Comparison of ENCODE assay signal across 16 cellular contexts in the genomic region with DNA sequence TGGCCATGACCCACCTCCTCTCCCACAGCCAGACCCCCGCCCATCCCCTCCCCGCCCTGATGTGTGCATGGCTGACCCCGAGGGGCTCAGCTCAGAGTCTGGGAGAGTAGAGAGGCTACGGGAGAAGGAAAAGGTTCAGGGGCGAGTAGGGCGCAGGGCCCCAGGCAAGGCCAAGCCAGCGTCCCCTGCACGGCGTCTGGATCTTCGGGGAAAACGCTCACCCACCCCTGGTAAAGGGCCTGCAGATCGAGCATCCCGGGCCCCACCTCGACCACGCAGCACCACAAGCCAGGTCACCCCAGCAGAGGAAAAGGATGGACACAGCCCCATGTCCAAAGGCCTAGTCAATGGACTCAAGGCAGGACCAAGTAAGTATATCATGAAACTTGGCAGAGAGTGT. TPM values are rescaled to one million over a fixed set of nuclear protein-coding genes. Genes with fewer than 3 reads are reported as not detected.
DNase-seq lines count a peak whose midpoint lies in the region; ATAC-seq and TF ChIP-seq lines count a peak whose summit lies in the region.
"Had no signal": no experiment of that assay in that cellular context is flagged by ENCODE, and none has a peak within 500 bp of the region (broad histone marks: within the 10 kb centered on the region; RNA-seq: fewer than 3 reads in every experiment).

No MANE protein-coding gene starts in this region.

- DNase-seq in DND-41 (no peak), H7 (peak; percentile 33), sigmoid colon (peak; percentile 50), NOMO-1 treated with dmso at 0.1 percent for 144 hours (lab: John Stamatoyannopoulos, UW; ENCODE audit: unreplicated experiment) (no peak)
- no peak for DNase-seq in activated CD8-positive, alpha-beta memory T cell treated with anti-CD3 and anti-CD28 coated beads for 24 hours
- no peak for DNase-seq in central memory CD4-positive, alpha-beta T cell
- DNase-seq: ACHN; BE2C; CD4-positive, CD25-positive, alpha-beta regulatory T cell; CD8-positive, alpha-beta memory T cell; COR-L47; DMS 273 treated with DMSO at 0.1 percent for 48 hours; DMS53 had no signal

- H3K36me3 ChIP-seq in DND-41 (ENCODE audit: insufficient read depth, low read length): peaks cover 65% of the 10 kb centered on the region
- no peaks in the 10 kb centered on the region for H3K36me3 ChIP-seq in H7 (replicated peaks; ENCODE audit: control insufficient read depth, insufficient read depth, low read length)
- peaks cover 10 to 62% (median 17%) of the 10 kb centered on the region in 4 donors for H3K36me3 ChIP-seq in sigmoid colon

- WGBS in sigmoid colon, 2 donors: 95 to 96% methylated on average over 15 of the region's 15 CpGs

- no peak overlapping the region for H2AFZ ChIP-seq in DND-41 (ENCODE audit: low read depth, low read length)

- no peak overlapping the region for H3K27ac ChIP-seq in DND-41 (ENCODE audit: low read length)
- peak overlapping the region; percentile 14 for H3K27ac ChIP-seq in cingulate gyrus (ENCODE audit: low read depth, low read length)
- no peak overlapping the region for H3K27ac ChIP-seq in sigmoid colon

- no peak overlapping the region for H3K4me3 ChIP-seq in DND-41 (ENCODE audit: low read depth in 1 of 2, low read length in 2 of 2)
- no peak overlapping the region for H3K4me3 ChIP-seq in H7 (ENCODE audit: insufficient read depth, low read depth, low read length)
- no peak overlapping the region for H3K4me3 ChIP-seq in sigmoid colon
- H3K4me3 ChIP-seq: HAP-1 had no signal

- 0 out of 3 replicates have a peak, but pooled peaks have one; percentile 3 for ATAC-seq in DND-41 (ENCODE audit: insufficient read depth, low read depth)

- TF ChIP-seq EP300 in sigmoid colon (IDR thresholded peaks at IDR 0.05): no peak

- H3K79me2 ChIP-seq in DND-41 (ENCODE audit: insufficient read depth, low read length): peaks cover 6% of the 10 kb centered on the region; the same call in 1 of the 2 replicates

- no peak for TF ChIP-seq POLR2A in sigmoid colon (IDR thresholded peaks at IDR 0.05)

- H3K27me3 ChIP-seq in DND-41 (ENCODE audit: insufficient read depth, low read length, poor library complexity) (no peaks in the 10 kb centered on the region), H7 (ENCODE audit: control insufficient read depth, insufficient read depth, low read length) (no peaks in the 10 kb centered on the region), sigmoid colon (no peaks in the 10 kb centered on the region)
- H3K27me3 ChIP-seq: BE2C had no signal

- H3K9ac ChIP-seq in DND-41 (ENCODE audit: low read depth, low read length): no peak overlapping the region

- intact Hi-C loops in sigmoid colon (cut with DNase I): no loop called here

- H3K9me3 ChIP-seq in DND-41 (ENCODE audit: insufficient read depth, low read length, severe bottlenecking) (no peaks in the 10 kb centered on the region), sigmoid colon (no peaks in the 10 kb centered on the region)
- H3K9me3 ChIP-seq: BE2C, HAP-1 had no signal

- H3K4me2 ChIP-seq in DND-41 (ENCODE audit: insufficient read depth, low read length): no peak overlapping the region

- H3K4me1 ChIP-seq in DND-41 (ENCODE audit: insufficient read depth, low read length) (no peaks in the 10 kb centered on the region), sigmoid colon (peaks cover 0 to 9% (median 0%) of the 10 kb centered on the region in 4 donors)
- H3K4me1 ChIP-seq: BE2C, HAP-1 had no signal

- H4K20me1 ChIP-seq in DND-41 (ENCODE audit: insufficient read depth, low read length): peaks cover 34% of the 10 kb centered on the region; the same call in 1 of the 2 replicates

- TF ChIP-seq CTCF in DND-41 (IDR thresholded peaks at IDR 0.05; ENCODE audit: borderline replicate concordance, extremely low read depth, low read length, poor library complexity, severe bottlenecking) (no peak), sigmoid colon (IDR thresholded peaks at IDR 0.05) (no peak)

RNA-seq across cellular contexts. Expression of a gene that starts 11.7 kb away (rescaled TPM):
- total RNA-seq in H7 (2014; rRNA removed; shearing (Covaris generic)): 0.67 and 1.8 TPM in 2 replicates
- total RNA-seq in sigmoid colon: 10 to 100 TPM; 25.2 to 61.2 (median 32.3) TPM
- polyA plus RNA-seq in sigmoid colon: 1 to 10 TPM in 2 of 3 donors, under 1 TPM in 1; 0.23 to 4.8 (median 1.2) TPM
- polyA plus RNA-seq: IgD-negative memory B cell had no signal

RNA-seq across cellular contexts. Expression of a gene that starts 36.2 kb away (rescaled TPM):
- total RNA-seq in H7 (2014; rRNA removed; shearing (Covaris generic)): 36.6 and 43.5 TPM in 2 replicates
- total RNA-seq in sigmoid colon: 10 to 100 TPM; 38.3 to 63.4 (median 41.1) TPM
- polyA plus RNA-seq in sigmoid colon: 10 to 100 TPM in 1 of 3 donors, 1 to 10 TPM in 2; 1.8 to 13.5 (median 6.6) TPM

Comparison
In these comparisons a context has a peak if more than half of its experiments do, and no peak if none do; other contexts are left out.
1. DNase-seq: peak in H7 (single experiment) and sigmoid colon (single experiment); none in DND-41 (single experiment), activated CD8-positive, alpha-beta memory T cell treated with anti-CD3 and anti-CD28 coated beads for 24 hours (single experiment), central memory CD4-positive, alpha-beta T cell (single experiment) and NOMO-1 treated with dmso at 0.1 percent for 144 hours (single experiment).